ENCODE assay signal across 9 cellular contexts in genomic region chr7:92179393-92179924, GRCh38. TPM values are rescaled to one million over a fixed set of nuclear protein-coding genes. Genes with fewer than 3 reads are reported as not detected.
A peak's percentile ranks its signal among the peaks of the same experiment; 100 is the strongest.
DNase-seq lines count a peak whose midpoint lies in the region; ATAC-seq and TF ChIP-seq lines count a peak whose summit lies in the region.
"Had no signal": no experiment of that assay in that cellular context is flagged by ENCODE, and none has a peak within 500 bp of the region (broad histone marks: within the 10 kb centered on the region; RNA-seq: fewer than 3 reads in every experiment).

No MANE protein-coding gene starts in this region.

- CTCF ChIA-PET in CD8-positive, alpha-beta T cell (lab: Charles Lee), result interaction anchor here (0.5 to 1.8 kb wide), 8 partner anchors 14 to 268 kb away, joined by 3 to 12 read pairs (median 4); partner anchors contain the start of gene GATAD1

- POLR2A ChIA-PET in CD8-positive, alpha-beta T cell (lab: Charles Lee), result interaction anchor here (1.0 to 1.5 kb wide), 2 partner anchors 45 to 268 kb away, joined by 4 to 5 read pairs; partner anchors contain the start of genes CYP51A1 and GATAD1

- no peaks in the 10 kb centered on the region for H3K9me3 Mint-ChIP-seq in CD8-positive, alpha-beta T cell

- H3K4me1 ChIP-seq in CD8-positive, alpha-beta T cell (ENCODE audit: insufficient read depth, low read length), result peaks cover 3% of the 10 kb centered on the region

- H3K4me3 ChIP-seq in CD8-positive, alpha-beta T cell (ENCODE audit: low read depth, low read length), result peak overlapping the region; percentile 64
- H3K4me3 ChIP-seq in astrocyte of the cerebellum (ENCODE audit: low read depth, low read length) (peak overlapping the region; percentile 44), iPS-18c (ENCODE audit: insufficient read depth, low read depth, low read length) (peak overlapping the region; percentile 44; the same call in 1 of the 2 replicates), skin epidermis (peak overlapping the region; percentile 31 to 57 (median 45))

- peaks cover 5% of the 10 kb centered on the region for H3K4me1 Mint-ChIP-seq in CD8-positive, alpha-beta T cell (ENCODE audit: low read depth)

- no peak overlapping the region for H3K27ac Mint-ChIP-seq in CD8-positive, alpha-beta T cell

- peak overlapping the region; percentile 24 for H3K27ac ChIP-seq in CD8-positive, alpha-beta T cell (ENCODE audit: low read depth, low read length)
- H3K27ac ChIP-seq in skin epidermis, result peak overlapping the region in 19 of 21 experiments; percentile 21 to 87 (median 68)

- no peaks in the 10 kb centered on the region for H3K36me3 ChIP-seq in CD8-positive, alpha-beta T cell (ENCODE audit: insufficient read depth, low read length)

- intact Hi-C loops in CD8-positive, alpha-beta T cell (cut with DNase I, micrococcal nuclease), result loop anchor here (1.0 to 5.0 kb wide), 7 partner anchors 33 to 349 kb away; partner anchors contain the start of genes ANKIB1 (in 2 of the 2), CYP51A1 (in 2 of the 2), GATAD1 (in 2 of the 2) and KRIT1 (in 2 of the 2)

- no peaks in the 10 kb centered on the region for H3K36me3 Mint-ChIP-seq in CD8-positive, alpha-beta T cell

- peak overlapping the region; percentile 82 for H3K4me3 Mint-ChIP-seq in CD8-positive, alpha-beta T cell

- TF ChIP-seq CTCF in CD8-positive, alpha-beta T cell (IDR thresholded peaks at IDR 0.05), result no peak
- TF ChIP-seq CTCF in astrocyte of the cerebellum (IDR thresholded peaks at IDR 0.05; ENCODE audit: low read depth, low read length, missing control alignments), result no peak

- no peaks in the 10 kb centered on the region for H3K9me3 ChIP-seq in CD8-positive, alpha-beta T cell (ENCODE audit: low read length)
- H3K9me3 ChIP-seq in iPS-18c (ENCODE audit: control insufficient read depth, insufficient read depth, low read length), result no peaks in the 10 kb centered on the region

- DNase-seq in CD8-positive, alpha-beta T cell, result peak in 1 of 7 experiments; percentile 23
- DNase-seq in astrocyte of the cerebellum (ENCODE audit: low read depth), result no peak
- DNase-seq in central memory CD4-positive, alpha-beta T cell, result no peak

- in situ Hi-C loops in astrocyte of the cerebellum (cut with HindIII; ENCODE audit: low sequenced_read_pairs), result no loop called here

- no peaks in the 10 kb centered on the region for H3K27me3 ChIP-seq in CD8-positive, alpha-beta T cell (ENCODE audit: insufficient read depth, low read length)

- peak; percentile 6 for ATAC-seq in CD8-positive, alpha-beta T cell
- peak; percentile 21 for ATAC-seq in HG02852 (IDR thresholded peaks at IDR 0.05; ENCODE audit: unreplicated experiment)
- ATAC-seq in GM19455 (IDR thresholded peaks at IDR 0.05; ENCODE audit: unreplicated experiment), result no peak
- no peak for ATAC-seq in GM18858 (IDR thresholded peaks at IDR 0.05; ENCODE audit: unreplicated experiment)

- H3K27me3 Mint-ChIP-seq in CD8-positive, alpha-beta T cell (ENCODE audit: low read depth), result peaks cover 5% of the 10 kb centered on the region

RNA-seq across cellular contexts. Expression of gene LRRD1, which starts 0.5 kb away (rescaled TPM):
- total RNA-seq in CD8-positive, alpha-beta T cell, result not detected
- total RNA-seq: pulmonary artery endothelial cell had no signal

RNA-seq across cellular contexts. Expression of gene CYP51A1, which starts 45.2 kb away (rescaled TPM):
- 10 to 100 TPM; 44.3 to 44.4 TPM for total RNA-seq in CD8-positive, alpha-beta T cell

Comparison
In these comparisons a context has a peak if more than half of its experiments do, and no peak if none do; other contexts are left out.
1. ATAC-seq: peak in CD8-positive, alpha-beta T cell (single experiment) and HG02852 (single experiment); none in GM19455 (single experiment) and GM18858 (single experiment).
2. Peak in every context shown above with its lines, with median percentiles within 50 percentile points of each other: H3K4me3 ChIP-seq.